Comparison of ENCODE assay signal across 13 cellular contexts in the genomic region with DNA sequence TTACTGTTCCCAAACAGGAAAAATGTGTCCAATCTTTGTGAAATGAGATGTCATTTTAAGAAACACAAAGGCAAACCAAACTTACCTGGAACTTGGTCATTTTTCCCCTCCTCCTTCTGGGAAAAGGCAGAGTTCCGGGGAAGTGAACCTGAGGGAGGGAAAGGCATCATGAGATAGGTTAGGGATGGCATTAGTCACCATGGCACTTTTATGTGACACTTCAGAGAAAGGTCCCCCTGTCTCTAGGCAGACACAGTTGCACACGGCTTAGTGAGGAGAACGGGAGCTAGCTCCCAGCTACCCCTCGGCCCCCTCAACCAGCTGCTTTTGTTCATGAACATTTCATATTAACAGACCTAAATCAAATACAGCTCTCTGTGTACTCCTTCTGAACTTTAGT. TPM values are rescaled to one million over a fixed set of nuclear protein-coding genes. Genes with fewer than 3 reads are reported as not detected.
A peak's percentile ranks its signal among the peaks of the same experiment; 100 is the strongest.
DNase-seq lines count a peak whose midpoint lies in the region; ATAC-seq, FAIRE-seq and TF ChIP-seq lines count a peak whose summit lies in the region.
"Had no signal": no experiment of that assay in that cellular context is flagged by ENCODE, and none has a peak within 500 bp of the region (broad histone marks: within the 10 kb centered on the region; RNA-seq: fewer than 3 reads in every experiment).

No MANE protein-coding gene starts in this region.

- peaks cover 5% of the 10 kb centered on the region for H3K9me3 Mint-ChIP-seq in activated CD8-positive, alpha-beta T cell treated with anti-CD3 and anti-CD28 coated beads, Interleukin-2, amount 10 ng/mL, durations not matched to agents 7 days and 5 days (ENCODE audit: insufficient read depth)

- H3K27me3 ChIP-seq in AG04450 (ENCODE audit: control insufficient read depth, insufficient read depth, low read length): no peaks in the 10 kb centered on the region
- H3K27me3 ChIP-seq: ovary had no signal

- peaks cover 9% of the 10 kb centered on the region for H3K4me1 ChIP-seq in mesodermal cell (ENCODE audit: control insufficient read depth, insufficient read depth, low read length, poor library complexity, severe bottlenecking)

- CTCF ChIA-PET in AG04450 (lab: Charles Lee): no interaction called here
- CTCF ChIA-PET in activated CD8-positive, alpha-beta T cell treated with anti-CD3 and anti-CD28 coated beads, Interleukin-2, amount 10 ng/mL, durations not matched to agents 7 days and 5 days (lab: Charles Lee): no interaction called here

- in situ Hi-C loops in G401 (cut with HindIII; ENCODE audit: low sequenced_read_pairs): no loop called here

- peaks cover 26% of the 10 kb centered on the region for H3K36me3 ChIP-seq in mesodermal cell (ENCODE audit: control insufficient read depth, insufficient read depth, low read length)
- H3K36me3 ChIP-seq: ovary had no signal

- H3K27me3 Mint-ChIP-seq in activated CD8-positive, alpha-beta T cell treated with anti-CD3 and anti-CD28 coated beads, Interleukin-2, amount 10 ng/mL, durations not matched to agents 7 days and 5 days (ENCODE audit: low read depth): no peaks in the 10 kb centered on the region

- no peak for FAIRE-seq in GM12891 (lab: Jason Lieb, UNC)

- POLR2A ChIA-PET in AG04450 (lab: Yijun Ruan, JAX): interaction anchor here (0.6 kb wide), 1 partner anchor 91 kb away, joined by 12 read pairs; a partner anchor contains a TSS
- POLR2A ChIA-PET in activated CD8-positive, alpha-beta T cell treated with anti-CD3 and anti-CD28 coated beads, Interleukin-2, amount 10 ng/mL, durations not matched to agents 7 days and 5 days (lab: Charles Lee): interaction anchor here (0.5 kb wide), 1 partner anchor 194 kb away, joined by 3 read pairs; no protein-coding TSS in a partner anchor

- no peak for DNase-seq in AG04450 (ENCODE audit: low read depth, low spot score)
- DNase-seq in ELR (ENCODE audit: low read depth): peak; percentile 24
- DNase-seq in activated CD8-positive, alpha-beta T cell treated with anti-CD3 and anti-CD28 coated beads, Interleukin-2, amount 10 ng/mL, durations not matched to agents 7 days and 5 days: no peak
- no peak for DNase-seq in GM12891 (ENCODE audit: insufficient read length, low spot score)
- DNase-seq in COLO668 (lab: John Stamatoyannopoulos, UW; ENCODE audit: unreplicated experiment): no peak
- DNase-seq in G401 (ENCODE audit: low spot score): no peak
- DNase-seq: activated effector memory CD4-positive, alpha-beta T cell treated with anti-CD3 and anti-CD28 coated beads, Interleukin-2, amount 50 U/mL, for 16 hours; DMS79 treated with DMSO at 0.1 percent for 48 hours; NCI-H748 treated with DMSO at 0.1 percent for 48 hours; ovary; trophoblast cell had no signal

- peaks cover 43% of the 10 kb centered on the region for H3K36me3 Mint-ChIP-seq in activated CD8-positive, alpha-beta T cell treated with anti-CD3 and anti-CD28 coated beads, Interleukin-2, amount 10 ng/mL, durations not matched to agents 7 days and 5 days (ENCODE audit: low read depth)

- no peak for TF ChIP-seq POLR2A in GM12891 (IDR thresholded peaks at IDR 0.05; ENCODE audit: low read depth, low read length)

- H3K27ac Mint-ChIP-seq in activated CD8-positive, alpha-beta T cell treated with anti-CD3 and anti-CD28 coated beads, Interleukin-2, amount 10 ng/mL, durations not matched to agents 7 days and 5 days: no peak overlapping the region

- TF ChIP-seq CTCF in AG04450 (IDR thresholded peaks at IDR 0.05; ENCODE audit: low read depth, low read length): no peak

- H3K9me3 ChIP-seq in AG04450 (ENCODE audit: control insufficient read depth, insufficient read depth, low read length) (peaks cover 4% of the 10 kb centered on the region; the same call in 1 of the 2 replicates), mesodermal cell (ENCODE audit: control insufficient read depth, low read length) (peaks cover 5% of the 10 kb centered on the region)

- no peak for ATAC-seq in activated CD8-positive, alpha-beta T cell treated with anti-CD3 and anti-CD28 coated beads, Interleukin-2, amount 10 ng/mL, durations not matched to agents 7 days and 5 days
- no peak for ATAC-seq in GM18858 (IDR thresholded peaks at IDR 0.05; ENCODE audit: unreplicated experiment)

- H3K4me1 Mint-ChIP-seq in activated CD8-positive, alpha-beta T cell treated with anti-CD3 and anti-CD28 coated beads, Interleukin-2, amount 10 ng/mL, durations not matched to agents 7 days and 5 days (ENCODE audit: low read depth): peaks cover 21% of the 10 kb centered on the region

- H3K27ac ChIP-seq in AG04450 (ENCODE audit: low read depth, low read length): no peak overlapping the region
- H3K27ac ChIP-seq in mesodermal cell (ENCODE audit: low read depth, low read length, severe bottlenecking): no peak overlapping the region

- WGBS in mesodermal cell (ENCODE audit: insufficient coverage in 2 of 2), 2 experiments: 90 to 100% methylated on average over 2 to 3 of the region's 4 CpGs

- H3K4me3 ChIP-seq in AG04450 (ENCODE audit: low read depth, low read length) (peak overlapping the region; percentile 97), mesodermal cell (ENCODE audit: extremely low read depth, insufficient read depth, low read length, poor library complexity, severe bottlenecking) (peak overlapping the region; percentile 69)

- peak overlapping the region; percentile 91 for H3K4me3 Mint-ChIP-seq in activated CD8-positive, alpha-beta T cell treated with anti-CD3 and anti-CD28 coated beads, Interleukin-2, amount 10 ng/mL, durations not matched to agents 7 days and 5 days

TF ChIP-seq in GM12891, 5 proteins besides CTCF, POLR2A, EP300 and RAD21:
- no peak for TF ChIP-seq POLR2AphosphoS5 (IDR thresholded peaks at IDR 0.05; ENCODE audit: low read depth, low read length)
- no peak for TF ChIP-seq PAX5 (IDR thresholded peaks at IDR 0.05; ENCODE audit: insufficient read depth, low read length, severe bottlenecking)
- TF ChIP-seq POU2F2 (IDR thresholded peaks at IDR 0.05; ENCODE audit: low read depth, low read length): no peak
- TF ChIP-seq TAF1 (IDR thresholded peaks at IDR 0.05; ENCODE audit: low read depth, low read length): no peak
- no peak for TF ChIP-seq SPI1 (IDR thresholded peaks at IDR 0.05; ENCODE audit: low read depth, low read length)

RNA-seq across cellular contexts. Expression of a gene that starts 1.5 kb away (rescaled TPM):
- 3.6 and 3.8 TPM in 2 replicates for polyA plus RNA-seq in AG04450 (2011; rRNA removed)
- 4.7 and 6.1 TPM in 2 replicates for polyA minus RNA-seq in AG04450 (2011; rRNA and poly(A)+ RNA removed)
- 1 to 10 TPM; 5.5 to 5.6 TPM for total RNA-seq in activated CD8-positive, alpha-beta T cell treated with anti-CD3 and anti-CD28 coated beads, Interleukin-2, amount 10 ng/mL, durations not matched to agents 7 days and 5 days
- 1.8 TPM for polyA plus RNA-seq in mesodermal cell (2013, experiment 1 of 2)
- polyA plus RNA-seq in mesodermal cell (2013, experiment 2 of 2): 1.9 TPM
- 2.3 TPM for polyA plus RNA-seq in GM12891 (2012; ENCODE audit: low read depth, missing spikeins)
- 4.2 and 8.6 TPM in 2 replicates for total RNA-seq in G401 (2014; rRNA removed; shearing (Covaris generic))

RNA-seq across cellular contexts. Expression of a gene that starts 43.6 kb away (rescaled TPM):
- polyA plus RNA-seq in AG04450 (2011; rRNA removed): 1.3 and 2.0 TPM in 2 replicates
- polyA minus RNA-seq in AG04450 (2011; rRNA and poly(A)+ RNA removed): 1.6 and 3.0 TPM in 2 replicates
- total RNA-seq in activated CD8-positive, alpha-beta T cell treated with anti-CD3 and anti-CD28 coated beads, Interleukin-2, amount 10 ng/mL, durations not matched to agents 7 days and 5 days: 1 to 10 TPM in 1 of 2 experiments, under 1 TPM in 1; 0.73 to 1.0 TPM
- polyA plus RNA-seq in mesodermal cell (2013, experiment 1 of 2): 0.22 TPM
- 0.25 TPM for polyA plus RNA-seq in mesodermal cell (2013, experiment 2 of 2)
- 0.64 TPM for polyA plus RNA-seq in GM12891 (2012; ENCODE audit: low read depth, missing spikeins)
- not detected in 2 replicates for total RNA-seq in G401 (2014; rRNA removed; shearing (Covaris generic))

RNA-seq across cellular contexts. Expression of a gene that starts 53.2 kb away (rescaled TPM):
- polyA plus RNA-seq in AG04450 (2011; rRNA removed): 5.2 and 6.9 TPM in 2 replicates
- polyA minus RNA-seq in AG04450 (2011; rRNA and poly(A)+ RNA removed): 6.4 and 10.4 TPM in 2 replicates
- not detected for total RNA-seq in activated CD8-positive, alpha-beta T cell treated with anti-CD3 and anti-CD28 coated beads, Interleukin-2, amount 10 ng/mL, durations not matched to agents 7 days and 5 days
- 2.9 TPM for polyA plus RNA-seq in mesodermal cell (2013, experiment 1 of 2)
- polyA plus RNA-seq in mesodermal cell (2013, experiment 2 of 2): 3.1 TPM
- polyA plus RNA-seq in GM12891 (2012; ENCODE audit: low read depth, missing spikeins): 0.62 TPM
- total RNA-seq in G401 (2014; rRNA removed; shearing (Covaris generic)): 0.81 and 1.2 TPM in 2 replicates
